19 cellular contexts compared by ENCODE assay signal in the genomic region with DNA sequence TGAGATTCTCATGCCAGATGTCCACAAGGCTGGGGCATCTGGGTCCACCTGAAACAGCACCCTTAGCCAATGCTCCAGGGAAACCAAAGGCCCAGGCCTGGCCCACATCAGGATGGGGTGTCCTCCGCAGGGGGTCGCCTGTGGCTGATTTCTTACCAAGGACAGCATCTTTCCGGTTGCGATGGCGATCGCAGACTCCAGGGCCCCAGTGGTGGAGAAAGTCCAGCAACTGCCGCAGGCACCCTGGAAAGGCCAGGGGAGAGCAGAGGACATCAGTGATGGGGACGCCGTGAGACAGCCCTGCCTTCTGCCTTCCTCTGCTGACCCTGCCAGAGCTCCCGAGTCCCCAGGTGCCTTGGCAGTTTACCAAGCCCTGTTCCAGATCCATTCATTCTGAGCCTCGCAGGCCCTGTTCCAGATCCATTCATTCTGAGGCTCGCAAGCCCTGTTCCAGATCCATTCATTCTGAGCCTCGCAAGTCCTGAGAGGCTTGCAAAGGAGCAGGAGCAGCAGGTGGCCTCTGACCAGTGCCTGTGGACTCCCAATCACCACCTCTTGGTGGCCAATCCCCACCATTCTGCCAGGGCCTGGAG. TPM values are rescaled to one million over a fixed set of nuclear protein-coding genes. Genes with fewer than 3 reads are reported as not detected.
DNase-seq lines count a peak whose midpoint lies in the region; ATAC-seq and TF ChIP-seq lines count a peak whose summit lies in the region.
"Had no signal": no experiment of that assay in that cellular context is flagged by ENCODE, and none has a peak within 500 bp of the region (broad histone marks: within the 10 kb centered on the region; RNA-seq: fewer than 3 reads in every experiment).

No MANE protein-coding gene starts in this region.

- TF ChIP-seq CTCF in VCaP (conservative IDR thresholded peaks at IDR 0.05) = no peak

- peaks cover 6% of the 10 kb centered on the region for H3K4me1 Mint-ChIP-seq in T-helper 1 cell treated with Interleukin-12 subunit alpha and Interleukin-12 subunit beta and Interleukin-4 antibody, amounts not matched to agents 30 μg/mL and 1 μg/mL, for 36 hours (ENCODE audit: low read depth)
- peaks cover 32 to 44% of the 10 kb centered on the region in 2 donors for H3K4me1 Mint-ChIP-seq in stimulated activated naive B cell treated with anti-CD40 and anti-IgM and Interleukin-4, amounts not matched to agents 10 μg/mL and 1 μg/mL and 100 μg/mL, for 72 hours
- peaks cover 2 to 10% (median 5%) of the 10 kb centered on the region in 4 donors for H3K4me1 Mint-ChIP-seq in CD4-positive, alpha-beta memory T cell

- ATAC-seq in stimulated activated naive B cell treated with anti-CD40 and anti-IgM and Interleukin-4, amounts not matched to agents 10 μg/mL and 1 μg/mL and 100 μg/mL, for 72 hours (replicated peaks) = no peak
- ATAC-seq in esophagus mucosa = no peak

- intact Hi-C loops in CD4-positive, alpha-beta memory T cell (cut with micrococcal nuclease) = no loop called here

- H3K4me1 ChIP-seq in CD4-positive, alpha-beta memory T cell (ENCODE audit: insufficient read depth, low read length) = peaks cover 7% of the 10 kb centered on the region

- peak overlapping the region; percentile 93 for H3K27ac ChIP-seq in VCaP
- no peak overlapping the region for H3K27ac ChIP-seq in CD4-positive, alpha-beta memory T cell (ENCODE audit: low read depth, low read length)
- H3K27ac ChIP-seq: SJCRH30 had no signal

- DNase-seq in T-helper 1 cell = no peak
- DNase-seq in islet precursor cell = peak; percentile 43
- no peak for DNase-seq in stimulated activated naive B cell treated with anti-CD40 and anti-IgM and Interleukin-4, amounts not matched to agents 10 μg/mL and 1 μg/mL and 100 μg/mL, for 72 hours
- no peak for DNase-seq in CD4-positive, alpha-beta memory T cell
- no peak for DNase-seq in NCI-H1930 (lab: John Stamatoyannopoulos, UW)
- DNase-seq: 8988T, DMS53, GOT3, MM.1S, NCI-H1105, NCI-H1694 treated with DMSO at 0.1 percent for 48 hours, NCI-H2171, NCI-H446 treated with DMSO at 0.1 percent for 48 hours, NCI-H774, SJCRH30 had no signal

- H3K9me3 ChIP-seq in CD4-positive, alpha-beta memory T cell (ENCODE audit: control insufficient read depth in 1 of 2, low read length in 2 of 2) = no peaks in the 10 kb centered on the region
- H3K9me3 ChIP-seq: BLaER1 treated with 17β-estradiol and CSF1 and Interleukin-3, amounts not matched to agents 10 nM and 100 nM; SJCRH30 had no signal

- peak overlapping the region; percentile 65 for H3K27ac Mint-ChIP-seq in T-helper 1 cell treated with Interleukin-12 subunit alpha and Interleukin-12 subunit beta and Interleukin-4 antibody, amounts not matched to agents 30 μg/mL and 1 μg/mL, for 36 hours
- peak overlapping the region; percentile 75 for H3K27ac Mint-ChIP-seq in stimulated activated naive B cell treated with anti-CD40 and anti-IgM and Interleukin-4, amounts not matched to agents 10 μg/mL and 1 μg/mL and 100 μg/mL, for 72 hours
- H3K27ac Mint-ChIP-seq in CD4-positive, alpha-beta memory T cell = peak overlapping the region in 2 of 7 donors; percentile 17 to 83

- POLR2A ChIA-PET in CD4-positive, alpha-beta memory T cell (lab: Charles Lee; ENCODE audit: partially characterized antibody) = no interaction called here

- no peaks in the 10 kb centered on the region for H3K27me3 Mint-ChIP-seq in T-helper 1 cell treated with Interleukin-12 subunit alpha and Interleukin-12 subunit beta and Interleukin-4 antibody, amounts not matched to agents 30 μg/mL and 1 μg/mL, for 36 hours (ENCODE audit: low read depth)
- no peaks in the 10 kb centered on the region for H3K27me3 Mint-ChIP-seq in stimulated activated naive B cell treated with anti-CD40 and anti-IgM and Interleukin-4, amounts not matched to agents 10 μg/mL and 1 μg/mL and 100 μg/mL, for 72 hours
- H3K27me3 Mint-ChIP-seq in CD4-positive, alpha-beta memory T cell = no peaks in the 10 kb centered on the region

- no peak overlapping the region for H3K4me3 Mint-ChIP-seq in T-helper 1 cell treated with Interleukin-12 subunit alpha and Interleukin-12 subunit beta and Interleukin-4 antibody, amounts not matched to agents 30 μg/mL and 1 μg/mL, for 36 hours
- H3K4me3 Mint-ChIP-seq in stimulated activated naive B cell treated with anti-CD40 and anti-IgM and Interleukin-4, amounts not matched to agents 10 μg/mL and 1 μg/mL and 100 μg/mL, for 72 hours = no peak overlapping the region
- no peak overlapping the region for H3K4me3 Mint-ChIP-seq in CD4-positive, alpha-beta memory T cell

- no peaks in the 10 kb centered on the region for H3K27me3 ChIP-seq in CD4-positive, alpha-beta memory T cell (ENCODE audit: insufficient read depth, low read length)
- H3K27me3 ChIP-seq: BLaER1 treated with 17β-estradiol and CSF1 and Interleukin-3, amounts not matched to agents 10 nM and 100 nM; SJCRH30 had no signal

- CTCF ChIA-PET in CD4-positive, alpha-beta memory T cell (lab: Charles Lee; ENCODE audit: partially characterized antibody) = no interaction called here

- peaks cover 3% of the 10 kb centered on the region for H3K36me3 ChIP-seq in CD4-positive, alpha-beta memory T cell (ENCODE audit: insufficient read depth, low read length)
- H3K36me3 ChIP-seq: SJCRH30 had no signal

- peaks cover 12% of the 10 kb centered on the region for H3K36me3 Mint-ChIP-seq in T-helper 1 cell treated with Interleukin-12 subunit alpha and Interleukin-12 subunit beta and Interleukin-4 antibody, amounts not matched to agents 30 μg/mL and 1 μg/mL, for 36 hours (ENCODE audit: low read depth)
- peaks cover 73 to 75% of the 10 kb centered on the region in 2 donors for H3K36me3 Mint-ChIP-seq in stimulated activated naive B cell treated with anti-CD40 and anti-IgM and Interleukin-4, amounts not matched to agents 10 μg/mL and 1 μg/mL and 100 μg/mL, for 72 hours
- H3K36me3 Mint-ChIP-seq in CD4-positive, alpha-beta memory T cell = peaks cover 12 to 29% of the 10 kb centered on the region in 2 donors

- H3K4me3 ChIP-seq in CD4-positive, alpha-beta memory T cell (ENCODE audit: low read length in 2 of 2) = no peak overlapping the region
- H3K4me3 ChIP-seq: BLaER1 treated with 17β-estradiol and CSF1 and Interleukin-3, amounts not matched to agents 10 nM and 100 nM; SJCRH30 had no signal

- H3K9me3 Mint-ChIP-seq in T-helper 1 cell treated with Interleukin-12 subunit alpha and Interleukin-12 subunit beta and Interleukin-4 antibody, amounts not matched to agents 30 μg/mL and 1 μg/mL, for 36 hours = no peaks in the 10 kb centered on the region
- no peaks in the 10 kb centered on the region for H3K9me3 Mint-ChIP-seq in stimulated activated naive B cell treated with anti-CD40 and anti-IgM and Interleukin-4, amounts not matched to agents 10 μg/mL and 1 μg/mL and 100 μg/mL, for 72 hours
- H3K9me3 Mint-ChIP-seq in CD4-positive, alpha-beta memory T cell = peaks cover 0 to 2% (median 0%) of the 10 kb centered on the region in 8 donors

RNA-seq across cellular contexts. Expression of a gene that starts 12.5 kb away (rescaled TPM):
- total RNA-seq in CD4-positive, alpha-beta memory T cell = 10 to 100 TPM; 32.8 to 35.6 TPM
- 100 to 1,000 TPM; 150 to 152 TPM for polyA plus RNA-seq in CD4-positive, alpha-beta memory T cell
- 56.4 TPM for total RNA-seq in esophagus mucosa

RNA-seq across cellular contexts. Expression of a gene that starts 59.6 kb away (rescaled TPM):
- total RNA-seq in CD4-positive, alpha-beta memory T cell = 100 to 1,000 TPM; 260 to 263 TPM
- 100 to 1,000 TPM; 284 to 395 TPM for polyA plus RNA-seq in CD4-positive, alpha-beta memory T cell
- 128 TPM for total RNA-seq in esophagus mucosa
